Comparison of ENCODE assay signal across 16 cellular contexts in the genomic region with DNA sequence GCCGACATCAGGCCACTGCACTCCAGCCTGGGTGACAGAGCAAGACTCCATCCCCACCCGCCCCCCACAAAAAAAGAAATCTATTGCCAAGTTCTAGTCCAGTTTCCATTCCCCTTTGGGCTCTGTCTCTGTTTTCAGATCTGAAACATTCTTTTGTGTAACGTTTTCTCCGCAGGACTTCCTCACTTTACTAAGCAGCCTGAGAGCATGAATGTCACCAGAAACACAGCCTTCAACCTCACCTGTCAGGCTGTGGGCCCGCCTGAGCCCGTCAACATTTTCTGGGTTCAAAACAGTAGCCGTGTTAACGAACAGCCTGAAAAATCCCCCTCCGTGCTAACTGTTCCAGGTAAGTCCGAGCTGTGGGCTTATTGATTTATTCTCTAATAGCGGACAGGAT. TPM values are rescaled to one million over a fixed set of nuclear protein-coding genes. Genes with fewer than 3 reads are reported as not detected.
DNase-seq lines count a peak whose midpoint lies in the region; ATAC-seq, FAIRE-seq and TF ChIP-seq lines count a peak whose summit lies in the region.
"Had no signal": no experiment of that assay in that cellular context is flagged by ENCODE, and none has a peak within 500 bp of the region (broad histone marks: within the 10 kb centered on the region; RNA-seq: fewer than 3 reads in every experiment).

No MANE protein-coding gene starts in this region.

- H4K20me1 ChIP-seq in HepG2 (ENCODE audit: insufficient read depth, low read length) = no peaks in the 10 kb centered on the region

- peaks cover 12% of the 10 kb centered on the region for H3K27me3 Mint-ChIP-seq in Calu3 (ENCODE audit: unreplicated experiment)
- H3K27me3 Mint-ChIP-seq: activated CD4-positive, alpha-beta T cell treated with anti-CD3 and anti-CD28 coated beads for 36 hours had no signal

- no peak for TF ChIP-seq EP300 in HepG2 (IDR thresholded peaks at IDR 0.05; ENCODE audit: low read depth in 2 of 2, low read length in 2 of 2)
- no peak for TF ChIP-seq EP300 in HepG2 (CRISPR knock-in tag; IDR thresholded peaks at IDR 0.05; ENCODE audit: borderline replicate concordance)

- no peaks in the 10 kb centered on the region for H3K9me3 ChIP-seq in ascending aorta
- H3K9me3 ChIP-seq in HepG2 (ENCODE audit: low read length) = no peaks in the 10 kb centered on the region
- no peaks in the 10 kb centered on the region for H3K9me3 ChIP-seq in stomach smooth muscle (ENCODE audit: control insufficient read depth in 2 of 2, low read length in 2 of 2)

- TF ChIP-seq POLR2A in HepG2 (IDR thresholded peaks at IDR 0.05; ENCODE audit: insufficient read depth in 1 of 2, low read depth in 2 of 2, low read length in 2 of 2) = no peak

- intact Hi-C loops in Calu3 (cut with micrococcal nuclease; ENCODE audit: unreplicated experiment) (loop anchor here (5.0 kb wide), 1 partner anchor 40 kb away; no protein-coding TSS in a partner anchor), ascending aorta (cut with DNase I) (loop anchor here (2.0 to 5.0 kb wide), 2 partner anchors 48 to 105 kb away; partner anchors contain the start of gene MERTK), HepG2 (cut with micrococcal nuclease; ENCODE audit: unreplicated experiment) (no loop called here)

- peaks cover 38% of the 10 kb centered on the region for H3K4me1 Mint-ChIP-seq in Calu3 (ENCODE audit: low read depth, unreplicated experiment)
- H3K4me1 Mint-ChIP-seq: activated CD4-positive, alpha-beta T cell treated with anti-CD3 and anti-CD28 coated beads for 36 hours; CD8-positive, alpha-beta memory T cell had no signal

- ATAC-seq in HepG2 (no peak), HG03159 (IDR thresholded peaks at IDR 0.05; ENCODE audit: unreplicated experiment) (no peak), HG03196 (IDR thresholded peaks at IDR 0.05; ENCODE audit: unreplicated experiment) (no peak)
- ATAC-seq: activated CD4-positive, alpha-beta T cell treated with anti-CD3 and anti-CD28 coated beads for 36 hours had no signal

- H3K27me3 ChIP-seq in ascending aorta (no peaks in the 10 kb centered on the region), HepG2 (ENCODE audit: control insufficient read depth in 1 of 2, insufficient read depth in 2 of 2, low read length in 2 of 2) (no peaks in the 10 kb centered on the region), stomach smooth muscle (ENCODE audit: control insufficient read depth in 1 of 2, insufficient read depth in 2 of 2, low read length in 2 of 2) (no peaks in the 10 kb centered on the region)

- peaks cover 10 to 12% of the 10 kb centered on the region in 2 donors for H3K36me3 ChIP-seq in ascending aorta
- H3K36me3 ChIP-seq in HepG2 (replicated peaks in 1 of 2; ENCODE audit: control insufficient read depth in 1 of 2, insufficient read depth in 2 of 2, low read length in 2 of 2) = peaks cover 16 to 44% of the 10 kb centered on the region in 2 experiments
- H3K36me3 ChIP-seq in stomach smooth muscle (ENCODE audit: control insufficient read depth in 2 of 2, insufficient read depth in 2 of 2, low read length in 2 of 2) = peaks cover 0 to 12% of the 10 kb centered on the region in 2 donors

- CTCF ChIA-PET in Calu3 (lab: Charles Lee) = interaction anchor here (1.2 kb wide), 2 partner anchors 19 to 60 kb away, joined by 6 read pairs; no protein-coding TSS in a partner anchor
- CTCF ChIA-PET in HepG2 (lab: Yijun Ruan, JAX; ENCODE audit: low intra/inter-chr PET ratio, low total read pairs) = no interaction called here

- H3K9ac ChIP-seq in HepG2 (ENCODE audit: insufficient read depth, low read depth, low read length) (no peak overlapping the region), stomach smooth muscle (ENCODE audit: low read length in 2 of 2) (no peak overlapping the region)

- TF ChIP-seq CTCF in Calu3 (IDR thresholded peaks at IDR 0.05; ENCODE audit: unreplicated experiment) = no peak
- TF ChIP-seq CTCF in ascending aorta (IDR thresholded peaks at IDR 0.05) = no peak
- no peak for TF ChIP-seq CTCF in HepG2 (CRISPR knock-in tag; IDR thresholded peaks at IDR 0.05)

- H3K79me2 ChIP-seq in HepG2 (ENCODE audit: insufficient read depth, low read length) = peaks cover 2% of the 10 kb centered on the region

- H3K27ac ChIP-seq in ascending aorta (peak overlapping the region; percentile 90 to 97), HepG2 (ENCODE audit: extremely low read length, insufficient read depth, low read length) (peak overlapping the region; percentile 67), stomach smooth muscle (ENCODE audit: low read length) (peak overlapping the region; percentile 70)
- H3K27ac ChIP-seq: SK-N-MC had no signal

- H3K36me3 Mint-ChIP-seq in Calu3 (ENCODE audit: insufficient read depth, unreplicated experiment) = peaks cover 7% of the 10 kb centered on the region
- H3K36me3 Mint-ChIP-seq: CD8-positive, alpha-beta memory T cell had no signal

- no peak for TF ChIP-seq RAD21 in HepG2 (CRISPR knock-in tag; IDR thresholded peaks at IDR 0.05)

- peak overlapping the region in 1 of 2 donors; percentile 31 for H3K4me3 ChIP-seq in ascending aorta
- no peak overlapping the region for H3K4me3 ChIP-seq in HepG2 (replicated peaks in 1 of 3; ENCODE audit: insufficient read depth in 1 of 3, low read depth in 2 of 3, low read length in 3 of 3)
- H3K4me3 ChIP-seq in stomach smooth muscle (ENCODE audit: low read length in 2 of 2) = no peak overlapping the region
- H3K4me3 ChIP-seq: SK-N-MC had no signal

- H3K4me2 ChIP-seq in HepG2 (ENCODE audit: low read depth, low read length) = no peak overlapping the region

- BruUV-seq in Calu3 (replicated peaks; lab: Mats Ljungman, UMichigan) (no TSS peak), HepG2 (replicated peaks; lab: Mats Ljungman, UMichigan) (no TSS peak)

- in situ Hi-C loops in HepG2 (cut with HindIII; ENCODE audit: extremely low pct_ligation_motif_present, low pct_unique_long_range_greater_than_20kb) = no loop called here

- POLR2A ChIA-PET in HepG2 (lab: Yijun Ruan, JAX) = interaction anchor here (1.2 to 2.7 kb wide), 4 partner anchors 18 to 108 kb away, joined by 3 to 18 read pairs (median 11); partner anchors contain the start of genes MERTK and TMEM87B

- H3K9me3 Mint-ChIP-seq in Calu3 (ENCODE audit: low read depth, unreplicated experiment) = no peaks in the 10 kb centered on the region
- H3K9me3 Mint-ChIP-seq: CD8-positive, alpha-beta memory T cell had no signal

- H3K27ac Mint-ChIP-seq in Calu3 (ENCODE audit: unreplicated experiment) = peak overlapping the region; percentile 67
- H3K27ac Mint-ChIP-seq: activated CD4-positive, alpha-beta T cell treated with anti-CD3 and anti-CD28 coated beads for 36 hours had no signal

- no peak overlapping the region for H3K4me3 Mint-ChIP-seq in Calu3 (ENCODE audit: low read depth, unreplicated experiment)
- H3K4me3 Mint-ChIP-seq: activated CD4-positive, alpha-beta T cell treated with anti-CD3 and anti-CD28 coated beads for 36 hours; CD8-positive, alpha-beta memory T cell had no signal

- DNase-seq in Calu3 (no peak), ascending aorta (ENCODE audit: low spot score in 2 of 2) (no peak), HepG2 (ENCODE audit: low spot score) (no peak), cerebellar nuclear complex (lab: John Stamatoyannopoulos, UW) (no peak)
- DNase-seq in activated CD4-positive, CD25-positive, alpha-beta regulatory T cell (lab: John Stamatoyannopoulos, UW) = no peak
- DNase-seq: activated CD4-positive, alpha-beta T cell treated with anti-CD3 and anti-CD28 coated beads for 36 hours; activated gamma-delta T cell treated with Interleukin-2 at 50 U/mL for 16 hours; CD8-positive, alpha-beta memory T cell; H7; NCI-H1092 treated with DMSO at 0.1 percent for 48 hours; stimulated activated CD4-positive, alpha-beta T cell treated with anti-CD3 and anti-CD28 coated beads, Interleukin-15, amount 100 ng/mL, for 24 hours; stimulated activated naive CD4-positive, alpha-beta T cell treated with Interleukin-2 at 50 U/mL for 16 hours had no signal

- H3K4me1 ChIP-seq in ascending aorta (peaks cover 16 to 21% of the 10 kb centered on the region in 2 donors), HepG2 (ENCODE audit: insufficient read depth, low read length) (peaks cover 68% of the 10 kb centered on the region), stomach smooth muscle (ENCODE audit: control insufficient read depth, insufficient read depth, low read length) (peaks cover 28% of the 10 kb centered on the region)

- FAIRE-seq in HepG2 (lab: Jason Lieb, UNC) = no peak

- WGBS in HepG2 (ENCODE audit: low lambda C conversion rate) = 95% methylated on average over 11 of the region's 11 CpGs

- no peak overlapping the region for H2AFZ ChIP-seq in HepG2 (ENCODE audit: low read length)

RNA-seq across cellular contexts. Expression of gene MERTK, which starts 48.8 kb away (rescaled TPM):
- total RNA-seq in Calu3 (2022) = 1.5 and 2.1 TPM in 2 replicates
- 11.1 TPM for total RNA-seq in ascending aorta
- 22.5 and 37.3 TPM in 2 replicates for total RNA-seq in HepG2 (2016; rRNA removed; fragmentation: Illumina TruSeq; extraction: Trizol)
- 9.7 and 10.2 TPM in 2 replicates for total RNA-seq in HepG2 (2016; cell fraction: cytosol; rRNA removed; fragmentation: Illumina TruSeq; extraction: Trizol; ENCODE audit: low read depth)
- total RNA-seq in HepG2 (2016; cell fraction: insoluble cytoplasmic fraction; rRNA removed; fragmentation: Illumina TruSeq; extraction: Trizol) = 20.5 and 38.2 TPM in 2 replicates
- 9.9 and 11.4 TPM in 2 replicates for total RNA-seq in HepG2 (2016; cell fraction: membrane; rRNA removed; fragmentation: Illumina TruSeq; extraction: Trizol)
- 62.8 and 64.0 TPM in 2 replicates for total RNA-seq in HepG2 (2016; cell fraction: nucleus; rRNA removed; fragmentation: Illumina TruSeq; extraction: Trizol)
- 44.7 and 45.5 TPM in 2 replicates for polyA plus RNA-seq in HepG2 (2011; rRNA removed)
- polyA plus RNA-seq in HepG2 (2011; cell fraction: cytosol; rRNA removed) = 32.3 and 35.9 TPM in 2 replicates
- polyA plus RNA-seq in HepG2 (2011; cell fraction: nucleus; rRNA removed) = 74.2 and 85.4 TPM in 2 replicates
- polyA plus RNA-seq in HepG2 (2012) = 17.2 and 32.7 TPM in 2 replicates
- 1.2 and 1.5 TPM in 2 replicates for polyA plus RNA-seq in HepG2 (2016; cell fraction: cytosol; fragmentation: Illumina TruSeq; extraction: Trizol; ENCODE audit: low read depth)
- polyA plus RNA-seq in HepG2 (2016; cell fraction: insoluble cytoplasmic fraction; fragmentation: Illumina TruSeq; extraction: Trizol; ENCODE audit: low read depth) = 16.7 and 17.4 TPM in 2 replicates
- 3.4 TPM in 2 replicates for polyA plus RNA-seq in HepG2 (2016; cell fraction: membrane; fragmentation: Illumina TruSeq; extraction: Trizol; ENCODE audit: low read depth)
- 67.5 and 78.5 TPM in 2 replicates for polyA plus RNA-seq in HepG2 (2016; cell fraction: nucleus; fragmentation: Illumina TruSeq; extraction: Trizol; ENCODE audit: insufficient read depth, low read depth)
- 46.5 TPM in 1 of 2 replicates, not detected in the other for polyA minus RNA-seq in HepG2 (2011; rRNA and poly(A)+ RNA removed; ENCODE audit: low replicate concordance)
- 24.0 and 26.2 TPM in 2 replicates for polyA minus RNA-seq in HepG2 (2011; cell fraction: cytosol; rRNA and poly(A)+ RNA removed)
- 55.6 and 65.1 TPM in 2 replicates for polyA minus RNA-seq in HepG2 (2011; cell fraction: nucleus; rRNA and poly(A)+ RNA removed)
